In genomic region chr6:38503940-38504682, GRCh38 we compare ENCODE assay signal across 19 cellular contexts.
"Had no signal": no experiment of that assay in that cellular context is flagged by ENCODE, and none has a peak within 500 bp of the region (broad histone marks: within the 10 kb centered on the region; RNA-seq: fewer than 3 reads in every experiment).

No MANE protein-coding gene starts in this region.

- ATAC-seq: activated CD8-positive, alpha-beta T cell treated with anti-CD3 and anti-CD28 coated beads for 36 hours; lower lobe of right lung; sciatic nerve; stimulated activated naive B cell treated with anti-CD40 and anti-IgM and Interleukin-4, amounts not matched to agents 10 μg/mL and 1 μg/mL and 100 μg/mL, for 72 hours; upper lobe of right lung had no signal

- H3K27ac Mint-ChIP-seq: activated B cell treated with CpG ODN at 0.5 μM for 24 hours; activated CD8-positive, alpha-beta T cell treated with anti-CD3 and anti-CD28 coated beads for 36 hours; activated naive CD8-positive, alpha-beta T cell treated with anti-CD3 and anti-CD28 coated beads, Interleukin-2, amount 10 ng/mL, durations not matched to agents 7 days and 5 days; activated T-cell treated with anti-CD3 and anti-CD28 coated beads, Interleukin-2, amount 50 U/mL, for 24 hours; activated T-helper 2 cell treated with anti-CD3 and anti-CD28 coated beads, Interferon-gamma antibody, Interleukin-2, Interleukin-4, amounts not matched to agents 10 μg/mL and 5 μg/mL and 100 μg/mL, durations not matched to agents 14 hours and 24 hours and 36 hours; brain; nephron; stimulated activated naive B cell treated with anti-CD40 and anti-IgM and Interleukin-4, amounts not matched to agents 10 μg/mL and 1 μg/mL and 100 μg/mL, for 72 hours; T-helper 2 cell treated with Interferon-gamma antibody and Interleukin-4, amounts not matched to agents 5 μg/mL and 100 μg/mL, for 36 hours had no signal

- H3K9me3 Mint-ChIP-seq: activated B cell treated with CpG ODN at 0.5 μM for 24 hours; activated CD8-positive, alpha-beta T cell treated with anti-CD3 and anti-CD28 coated beads for 36 hours; activated naive CD8-positive, alpha-beta T cell treated with anti-CD3 and anti-CD28 coated beads, Interleukin-2, amount 10 ng/mL, durations not matched to agents 7 days and 5 days; activated T-cell treated with anti-CD3 and anti-CD28 coated beads, Interleukin-2, amount 50 U/mL, for 24 hours; activated T-helper 2 cell treated with anti-CD3 and anti-CD28 coated beads, Interferon-gamma antibody, Interleukin-2, Interleukin-4, amounts not matched to agents 10 μg/mL and 5 μg/mL and 100 μg/mL, durations not matched to agents 14 hours and 24 hours and 36 hours; brain; nephron; stimulated activated naive B cell treated with anti-CD40 and anti-IgM and Interleukin-4, amounts not matched to agents 10 μg/mL and 1 μg/mL and 100 μg/mL, for 72 hours; T-helper 2 cell treated with Interferon-gamma antibody and Interleukin-4, amounts not matched to agents 5 μg/mL and 100 μg/mL, for 36 hours had no signal

- H3K4me3 ChIP-seq: dorsolateral prefrontal cortex, lower lobe of right lung, upper lobe of right lung had no signal

- H3K4me1 Mint-ChIP-seq: activated B cell treated with CpG ODN at 0.5 μM for 24 hours; activated naive CD8-positive, alpha-beta T cell treated with anti-CD3 and anti-CD28 coated beads, Interleukin-2, amount 10 ng/mL, durations not matched to agents 7 days and 5 days; stimulated activated naive B cell treated with anti-CD40 and anti-IgM and Interleukin-4, amounts not matched to agents 10 μg/mL and 1 μg/mL and 100 μg/mL, for 72 hours had no signal

- H3K4me3 Mint-ChIP-seq: activated B cell treated with CpG ODN at 0.5 μM for 24 hours; activated CD8-positive, alpha-beta T cell treated with anti-CD3 and anti-CD28 coated beads for 36 hours; activated naive CD8-positive, alpha-beta T cell treated with anti-CD3 and anti-CD28 coated beads, Interleukin-2, amount 10 ng/mL, durations not matched to agents 7 days and 5 days; activated T-cell treated with anti-CD3 and anti-CD28 coated beads, Interleukin-2, amount 50 U/mL, for 24 hours; brain; nephron; stimulated activated naive B cell treated with anti-CD40 and anti-IgM and Interleukin-4, amounts not matched to agents 10 μg/mL and 1 μg/mL and 100 μg/mL, for 72 hours; T-helper 2 cell treated with Interferon-gamma antibody and Interleukin-4, amounts not matched to agents 5 μg/mL and 100 μg/mL, for 36 hours had no signal

- DNase-seq: activated B cell treated with CpG ODN at 0.5 μM for 24 hours; activated CD4-positive, alpha-beta T cell treated with anti-CD3 and anti-CD28 coated beads for 48 hours; activated CD8-positive, alpha-beta T cell treated with anti-CD3 and anti-CD28 coated beads for 36 hours; activated naive CD4-positive, alpha-beta T cell treated with Interleukin-2 at 50 U/mL for 16 hours; activated naive CD8-positive, alpha-beta T cell treated with anti-CD3 and anti-CD28 coated beads, Interleukin-2, amount 10 ng/mL, durations not matched to agents 7 days and 5 days; activated T-cell treated with anti-CD3 and anti-CD28 coated beads, Interleukin-2, amount 50 U/mL, for 24 hours; anterior cingulate cortex; caudate nucleus; dorsolateral prefrontal cortex; lower lobe of right lung; stimulated activated naive B cell treated with anti-CD40 and anti-IgM and Interleukin-4, amounts not matched to agents 10 μg/mL and 1 μg/mL and 100 μg/mL, for 72 hours; upper lobe of right lung had no signal

- H3K9me3 ChIP-seq: lower lobe of right lung, upper lobe of right lung had no signal

- H3K4me1 ChIP-seq: upper lobe of right lung had no signal

- H3K27me3 Mint-ChIP-seq: activated B cell treated with CpG ODN at 0.5 μM for 24 hours; activated CD8-positive, alpha-beta T cell treated with anti-CD3 and anti-CD28 coated beads for 36 hours; activated naive CD8-positive, alpha-beta T cell treated with anti-CD3 and anti-CD28 coated beads, Interleukin-2, amount 10 ng/mL, durations not matched to agents 7 days and 5 days; activated T-cell treated with anti-CD3 and anti-CD28 coated beads, Interleukin-2, amount 50 U/mL, for 24 hours; brain; stimulated activated naive B cell treated with anti-CD40 and anti-IgM and Interleukin-4, amounts not matched to agents 10 μg/mL and 1 μg/mL and 100 μg/mL, for 72 hours had no signal

- H3K27me3 ChIP-seq: dorsolateral prefrontal cortex, upper lobe of right lung had no signal

- FAIRE-seq: TTC549 had no signal

- H3K27ac ChIP-seq: dorsolateral prefrontal cortex, lower lobe of right lung, parathyroid adenoma, upper lobe of right lung had no signal

- H3K36me3 ChIP-seq: lower lobe of right lung, upper lobe of right lung had no signal

- H3K36me3 Mint-ChIP-seq: activated naive CD8-positive, alpha-beta T cell treated with anti-CD3 and anti-CD28 coated beads, Interleukin-2, amount 10 ng/mL, durations not matched to agents 7 days and 5 days; brain; stimulated activated naive B cell treated with anti-CD40 and anti-IgM and Interleukin-4, amounts not matched to agents 10 μg/mL and 1 μg/mL and 100 μg/mL, for 72 hours had no signal

- H3K9ac ChIP-seq: parathyroid adenoma had no signal
